5 cellular contexts compared by ENCODE assay signal in genomic region chr9:5475611-5476010, GRCh38. TPM values are rescaled to one million over a fixed set of nuclear protein-coding genes. Genes with fewer than 3 reads are reported as not detected.
"Had no signal": no experiment of that assay in that cellular context is flagged by ENCODE, and none has a peak within 500 bp of the region (broad histone marks: within the 10 kb centered on the region; RNA-seq: fewer than 3 reads in every experiment).

No MANE protein-coding gene starts in this region.

RNA-seq across cellular contexts. Expression of gene CD274, which starts 25.3 kb away (rescaled TPM):
- total RNA-seq: neural crest cell had no signal

RNA-seq across cellular contexts. Expression of gene PDCD1LG2, which starts 34.7 kb away (rescaled TPM):
- total RNA-seq: naive thymus-derived CD8-positive, alpha-beta T cell; neural crest cell; progenitor cell of endocrine pancreas had no signal
- polyA plus RNA-seq: naive thymus-derived CD4-positive, alpha-beta T cell; naive thymus-derived CD8-positive, alpha-beta T cell; neural cell had no signal
